Comparison of ENCODE assay signal across 10 cellular contexts in genomic region chr11:42043312-42043711, GRCh38.
"Had no signal": no experiment of that assay in that cellular context is flagged by ENCODE, and none has a peak within 500 bp of the region (broad histone marks: within the 10 kb centered on the region; RNA-seq: fewer than 3 reads in every experiment).

No MANE protein-coding gene starts in this region.

- DNase-seq: activated CD4-positive, alpha-beta T cell treated with anti-CD3 and anti-CD28 coated beads, Interleukin-2, amount 50 U/mL, for 4 hours; activated naive CD4-positive, alpha-beta T cell; activated T-cell treated with anti-CD3 and anti-CD28 coated beads for 4 hours; left colon; naive thymus-derived CD8-positive, alpha-beta T cell; posterior cingulate gyrus; stimulated activated CD4-positive, alpha-beta T cell treated with anti-CD3 and anti-CD28 coated beads, Interleukin-2, amount 100 ng/mL, for 48 hours had no signal

- H3K9me3 ChIP-seq: esophagus muscularis mucosa, neutrophil, tibial nerve had no signal

- H3K4me1 ChIP-seq: esophagus muscularis mucosa, tibial nerve had no signal

- H3K36me3 ChIP-seq: esophagus muscularis mucosa, neutrophil, tibial nerve had no signal

- H3K27me3 ChIP-seq: esophagus muscularis mucosa, neutrophil, tibial nerve had no signal

- H3K27ac ChIP-seq: esophagus muscularis mucosa, neutrophil, tibial nerve had no signal

- H3K4me3 ChIP-seq: esophagus muscularis mucosa, tibial nerve had no signal
